1 cellular context compared by ENCODE assay signal in the genomic region with DNA sequence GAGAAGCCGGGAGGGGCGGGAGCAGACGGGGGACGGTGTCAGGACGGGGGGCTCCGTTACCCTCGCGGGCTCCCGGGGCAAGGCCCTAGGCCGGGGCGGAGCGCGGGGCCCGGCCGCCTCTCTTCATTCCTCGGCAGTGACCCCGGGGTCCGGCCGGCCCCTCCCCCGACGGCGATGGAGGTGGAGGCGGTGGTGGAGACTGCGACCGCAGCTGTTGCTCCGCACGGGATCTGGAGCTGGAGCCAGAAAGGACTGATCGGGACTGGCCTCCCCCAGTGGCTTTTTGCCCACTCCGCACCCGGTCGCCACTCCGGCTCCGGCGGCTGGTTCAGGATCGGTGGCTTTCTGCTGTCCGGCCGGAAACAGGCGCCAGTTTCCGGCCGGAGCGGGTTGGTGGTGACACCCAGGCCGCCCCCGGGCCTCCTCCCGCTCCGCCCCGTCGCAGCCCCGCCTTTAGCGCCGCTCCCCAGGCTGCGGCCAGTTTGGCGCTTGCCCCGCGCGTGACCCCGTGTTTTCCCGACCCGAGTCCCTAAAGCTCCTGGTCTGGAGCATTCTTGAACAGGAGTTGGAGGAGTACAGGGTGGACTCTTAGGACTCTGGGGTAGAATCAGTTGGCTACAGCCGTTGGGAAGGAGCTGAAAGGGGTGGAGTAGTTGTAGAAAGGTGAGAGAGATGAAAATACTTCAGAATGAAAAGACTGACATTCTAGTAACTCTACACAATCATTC.
A peak's percentile ranks its signal among the peaks of the same experiment; 100 is the strongest.
TF ChIP-seq lines count a peak whose summit lies in the region.

A gene (minus strand): TSS at position 339 of the 728 bp plus-strand sequence. CDS start 33,216 bp downstream, outside the sequence.

TF ChIP-seq in HepG2, 621 proteins besides CTCF, POLR2A, EP300 and RAD21 (continued from another document and continues in another):
- TF ChIP-seq, protein P1, sequence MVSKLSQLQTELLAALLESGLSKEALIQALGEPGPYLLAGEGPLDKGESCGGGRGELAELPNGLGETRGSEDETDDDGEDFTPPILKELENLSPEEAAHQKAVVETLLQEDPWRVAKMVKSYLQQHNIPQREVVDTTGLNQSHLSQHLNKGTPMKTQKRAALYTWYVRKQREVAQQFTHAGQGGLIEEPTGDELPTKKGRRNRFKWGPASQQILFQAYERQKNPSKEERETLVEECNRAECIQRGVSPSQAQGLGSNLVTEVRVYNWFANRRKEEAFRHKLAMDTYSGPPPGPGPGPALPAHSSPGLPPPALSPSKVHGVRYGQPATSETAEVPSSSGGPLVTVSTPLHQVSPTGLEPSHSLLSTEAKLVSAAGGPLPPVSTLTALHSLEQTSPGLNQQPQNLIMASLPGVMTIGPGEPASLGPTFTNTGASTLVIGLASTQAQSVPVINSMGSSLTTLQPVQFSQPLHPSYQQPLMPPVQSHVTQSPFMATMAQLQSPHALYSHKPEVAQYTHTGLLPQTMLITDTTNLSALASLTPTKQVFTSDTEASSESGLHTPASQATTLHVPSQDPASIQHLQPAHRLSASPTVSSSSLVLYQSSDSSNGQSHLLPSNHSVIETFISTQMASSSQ (IDR thresholded peaks at IDR 0.05; ENCODE audit: low read depth) = no peak
- TF ChIP-seq, protein P1 (CRISPR knock-in tag; IDR thresholded peaks at IDR 0.05; ENCODE audit: borderline replicate concordance) = peak; percentile 85
- TF ChIP-seq ZNF607 (CRISPR knock-in tag; IDR thresholded peaks at IDR 0.05; ENCODE audit: borderline replicate concordance) (peak; percentile 76), SP1 (IDR thresholded peaks at IDR 0.05) (no peak), SP1 (CRISPR knock-in tag; IDR thresholded peaks at IDR 0.05) (peak; percentile 85), ESRRA (CRISPR knock-in tag; IDR thresholded peaks at IDR 0.05; ENCODE audit: low read depth) (no peak; the same call in none of the 2 replicates), ZNF678 (CRISPR knock-in tag; IDR thresholded peaks at IDR 0.05) (no peak), HNF4G (IDR thresholded peaks at IDR 0.05; ENCODE audit: borderline replicate concordance, low read depth, low read length) (peak; percentile 39; the same call in 1 of the 2 replicates), HNF4G (CRISPR knock-in tag; IDR thresholded peaks at IDR 0.05; ENCODE audit: borderline replicate concordance, low read depth) (no peak), MAZ (IDR thresholded peaks at IDR 0.05; ENCODE audit: borderline replicate concordance, low read depth, low read length) (peak; percentile 91), MAZ (CRISPR knock-in tag; IDR thresholded peaks at IDR 0.05; ENCODE audit: low read depth) (peak; percentile 90; the same call in 1 of the 2 replicates), KDM4B (CRISPR knock-in tag; IDR thresholded peaks at IDR 0.05) (peak; percentile 90; the same call in 1 of the 2 replicates), YY1 (IDR thresholded peaks at IDR 0.05; ENCODE audit: insufficient read depth, insufficient replicate concordance, low read depth, low read length) (peak; percentile 86), KLF16 (CRISPR knock-in tag; IDR thresholded peaks at IDR 0.05) (peak; percentile 73 to 97; a peak in 3 of 4 replicates), ZBTB8A (CRISPR knock-in tag; IDR thresholded peaks at IDR 0.05; ENCODE audit: borderline replicate concordance, low read depth) (peak; percentile 69; the same call in 1 of the 2 replicates), ZNF12 (CRISPR knock-in tag; IDR thresholded peaks at IDR 0.05) (0 out of 2 replicates have a peak, but pooled peaks have one; percentile 32), NR3C1 (CRISPR knock-in tag; IDR thresholded peaks at IDR 0.05) (no peak), ZSCAN12 (CRISPR knock-in tag; IDR thresholded peaks at IDR 0.05) (no peak), SSRP1 (CRISPR knock-in tag; IDR thresholded peaks at IDR 0.05) (no peak), HOXD1 (CRISPR knock-in tag; IDR thresholded peaks at IDR 0.05) (peak; percentile 61; the same call in 1 of the 2 replicates), SETDB1 (CRISPR knock-in tag; IDR thresholded peaks at IDR 0.05; ENCODE audit: borderline replicate concordance) (no peak), HMG20B (CRISPR knock-in tag; conservative IDR thresholded peaks at IDR 0.05) (peak; percentile 80), AHR (CRISPR knock-in tag; IDR thresholded peaks at IDR 0.05) (no peak), ZNF20 (CRISPR knock-in tag; IDR thresholded peaks at IDR 0.05) (peak; percentile 80; the same call in 1 of the 2 replicates), SATB2 (CRISPR knock-in tag; IDR thresholded peaks at IDR 0.05) (no peak), NR2F1 (CRISPR knock-in tag; IDR thresholded peaks at IDR 0.05) (peak; percentile 33 to 57; a peak in 3 of 4 replicates), FOXA3 (CRISPR knock-in tag; IDR thresholded peaks at IDR 0.05) (peak; percentile 68), ZNF350 (CRISPR knock-in tag; IDR thresholded peaks at IDR 0.05; ENCODE audit: borderline replicate concordance, low read depth) (peak; percentile 67; the same call in 1 of the 2 replicates), ZKSCAN8 (CRISPR knock-in tag; IDR thresholded peaks at IDR 0.05; ENCODE audit: borderline replicate concordance) (peak; percentile 67), RARA (CRISPR knock-in tag; IDR thresholded peaks at IDR 0.05) (peak; percentile 97), ZNF143 (CRISPR knock-in tag; IDR thresholded peaks at IDR 0.05) (no peak), ZFP90 (CRISPR knock-in tag; IDR thresholded peaks at IDR 0.05; ENCODE audit: borderline replicate concordance) (no peak)
- TF ChIP-seq, protein P2, sequence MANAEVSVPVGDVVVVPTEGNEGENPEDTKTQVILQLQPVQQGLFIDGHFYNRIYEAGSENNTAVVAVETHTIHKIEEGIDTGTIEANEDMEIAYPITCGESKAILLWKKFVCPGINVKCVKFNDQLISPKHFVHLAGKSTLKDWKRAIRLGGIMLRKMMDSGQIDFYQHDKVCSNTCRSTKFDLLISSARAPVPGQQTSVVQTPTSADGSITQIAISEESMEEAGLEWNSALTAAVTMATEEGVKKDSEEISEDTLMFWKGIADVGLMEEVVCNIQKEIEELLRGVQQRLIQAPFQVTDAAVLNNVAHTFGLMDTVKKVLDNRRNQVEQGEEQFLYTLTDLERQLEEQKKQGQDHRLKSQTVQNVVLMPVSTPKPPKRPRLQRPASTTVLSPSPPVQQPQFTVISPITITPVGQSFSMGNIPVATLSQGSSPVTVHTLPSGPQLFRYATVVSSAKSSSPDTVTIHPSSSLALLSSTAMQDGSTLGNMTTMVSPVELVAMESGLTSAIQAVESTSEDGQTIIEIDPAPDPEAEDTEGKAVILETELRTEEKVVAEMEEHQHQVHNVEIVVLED (CRISPR knock-in tag; IDR thresholded peaks at IDR 0.05; ENCODE audit: borderline replicate concordance) = peak; percentile 55; the same call in 1 of the 2 replicates
- TF ChIP-seq, protein P3, sequence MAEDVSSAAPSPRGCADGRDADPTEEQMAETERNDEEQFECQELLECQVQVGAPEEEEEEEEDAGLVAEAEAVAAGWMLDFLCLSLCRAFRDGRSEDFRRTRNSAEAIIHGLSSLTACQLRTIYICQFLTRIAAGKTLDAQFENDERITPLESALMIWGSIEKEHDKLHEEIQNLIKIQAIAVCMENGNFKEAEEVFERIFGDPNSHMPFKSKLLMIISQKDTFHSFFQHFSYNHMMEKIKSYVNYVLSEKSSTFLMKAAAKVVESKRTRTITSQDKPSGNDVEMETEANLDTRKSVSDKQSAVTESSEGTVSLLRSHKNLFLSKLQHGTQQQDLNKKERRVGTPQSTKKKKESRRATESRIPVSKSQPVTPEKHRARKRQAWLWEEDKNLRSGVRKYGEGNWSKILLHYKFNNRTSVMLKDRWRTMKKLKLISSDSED (CRISPR knock-in tag; IDR thresholded peaks at IDR 0.05) = no peak
- TF ChIP-seq, protein P4, sequence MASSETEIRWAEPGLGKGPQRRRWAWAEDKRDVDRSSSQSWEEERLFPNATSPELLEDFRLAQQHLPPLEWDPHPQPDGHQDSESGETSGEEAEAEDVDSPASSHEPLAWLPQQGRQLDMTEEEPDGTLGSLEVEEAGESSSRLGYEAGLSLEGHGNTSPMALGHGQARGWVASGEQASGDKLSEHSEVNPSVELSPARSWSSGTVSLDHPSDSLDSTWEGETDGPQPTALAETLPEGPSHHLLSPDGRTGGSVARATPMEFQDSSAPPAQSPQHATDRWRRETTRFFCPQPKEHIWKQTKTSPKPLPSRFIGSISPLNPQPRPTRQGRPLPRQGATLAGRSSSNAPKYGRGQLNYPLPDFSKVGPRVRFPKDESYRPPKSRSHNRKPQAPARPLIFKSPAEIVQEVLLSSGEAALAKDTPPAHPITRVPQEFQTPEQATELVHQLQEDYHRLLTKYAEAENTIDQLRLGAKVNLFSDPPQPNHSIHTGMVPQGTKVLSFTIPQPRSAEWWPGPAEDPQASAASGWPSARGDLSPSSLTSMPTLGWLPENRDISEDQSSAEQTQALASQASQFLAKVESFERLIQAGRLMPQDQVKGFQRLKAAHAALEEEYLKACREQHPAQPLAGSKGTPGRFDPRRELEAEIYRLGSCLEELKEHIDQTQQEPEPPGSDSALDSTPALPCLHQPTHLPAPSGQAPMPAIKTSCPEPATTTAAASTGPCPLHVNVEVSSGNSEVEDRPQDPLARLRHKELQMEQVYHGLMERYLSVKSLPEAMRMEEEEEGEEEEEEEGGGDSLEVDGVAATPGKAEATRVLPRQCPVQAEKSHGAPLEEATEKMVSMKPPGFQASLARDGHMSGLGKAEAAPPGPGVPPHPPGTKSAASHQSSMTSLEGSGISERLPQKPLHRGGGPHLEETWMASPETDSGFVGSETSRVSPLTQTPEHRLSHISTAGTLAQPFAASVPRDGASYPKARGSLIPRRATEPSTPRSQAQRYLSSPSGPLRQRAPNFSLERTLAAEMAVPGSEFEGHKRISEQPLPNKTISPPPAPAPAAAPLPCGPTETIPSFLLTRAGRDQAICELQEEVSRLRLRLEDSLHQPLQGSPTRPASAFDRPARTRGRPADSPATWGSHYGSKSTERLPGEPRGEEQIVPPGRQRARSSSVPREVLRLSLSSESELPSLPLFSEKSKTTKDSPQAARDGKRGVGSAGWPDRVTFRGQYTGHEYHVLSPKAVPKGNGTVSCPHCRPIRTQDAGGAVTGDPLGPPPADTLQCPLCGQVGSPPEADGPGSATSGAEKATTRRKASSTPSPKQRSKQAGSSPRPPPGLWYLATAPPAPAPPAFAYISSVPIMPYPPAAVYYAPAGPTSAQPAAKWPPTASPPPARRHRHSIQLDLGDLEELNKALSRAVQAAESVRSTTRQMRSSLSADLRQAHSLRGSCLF (CRISPR knock-in tag; IDR thresholded peaks at IDR 0.05; ENCODE audit: borderline replicate concordance) = no peak
- TF ChIP-seq, protein P5, sequence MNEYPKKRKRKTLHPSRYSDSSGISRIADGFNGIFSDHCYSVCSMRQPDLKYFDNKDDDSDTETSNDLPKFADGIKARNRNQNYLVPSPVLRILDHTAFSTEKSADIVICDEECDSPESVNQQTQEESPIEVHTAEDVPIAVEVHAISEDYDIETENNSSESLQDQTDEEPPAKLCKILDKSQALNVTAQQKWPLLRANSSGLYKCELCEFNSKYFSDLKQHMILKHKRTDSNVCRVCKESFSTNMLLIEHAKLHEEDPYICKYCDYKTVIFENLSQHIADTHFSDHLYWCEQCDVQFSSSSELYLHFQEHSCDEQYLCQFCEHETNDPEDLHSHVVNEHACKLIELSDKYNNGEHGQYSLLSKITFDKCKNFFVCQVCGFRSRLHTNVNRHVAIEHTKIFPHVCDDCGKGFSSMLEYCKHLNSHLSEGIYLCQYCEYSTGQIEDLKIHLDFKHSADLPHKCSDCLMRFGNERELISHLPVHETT (CRISPR knock-in tag; conservative IDR thresholded peaks at IDR 0.05) = peak; percentile 92
- TF ChIP-seq, protein P6, sequence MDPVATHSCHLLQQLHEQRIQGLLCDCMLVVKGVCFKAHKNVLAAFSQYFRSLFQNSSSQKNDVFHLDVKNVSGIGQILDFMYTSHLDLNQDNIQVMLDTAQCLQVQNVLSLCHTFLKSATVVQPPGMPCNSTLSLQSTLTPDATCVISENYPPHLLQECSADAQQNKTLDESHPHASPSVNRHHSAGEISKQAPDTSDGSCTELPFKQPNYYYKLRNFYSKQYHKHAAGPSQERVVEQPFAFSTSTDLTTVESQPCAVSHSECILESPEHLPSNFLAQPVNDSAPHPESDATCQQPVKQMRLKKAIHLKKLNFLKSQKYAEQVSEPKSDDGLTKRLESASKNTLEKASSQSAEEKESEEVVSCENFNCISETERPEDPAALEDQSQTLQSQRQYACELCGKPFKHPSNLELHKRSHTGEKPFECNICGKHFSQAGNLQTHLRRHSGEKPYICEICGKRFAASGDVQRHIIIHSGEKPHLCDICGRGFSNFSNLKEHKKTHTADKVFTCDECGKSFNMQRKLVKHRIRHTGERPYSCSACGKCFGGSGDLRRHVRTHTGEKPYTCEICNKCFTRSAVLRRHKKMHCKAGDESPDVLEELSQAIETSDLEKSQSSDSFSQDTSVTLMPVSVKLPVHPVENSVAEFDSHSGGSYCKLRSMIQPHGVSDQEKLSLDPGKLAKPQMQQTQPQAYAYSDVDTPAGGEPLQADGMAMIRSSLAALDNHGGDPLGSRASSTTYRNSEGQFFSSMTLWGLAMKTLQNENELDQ (CRISPR knock-in tag; IDR thresholded peaks at IDR 0.05; ENCODE audit: borderline replicate concordance) = no peak
- TF ChIP-seq, protein P7, sequence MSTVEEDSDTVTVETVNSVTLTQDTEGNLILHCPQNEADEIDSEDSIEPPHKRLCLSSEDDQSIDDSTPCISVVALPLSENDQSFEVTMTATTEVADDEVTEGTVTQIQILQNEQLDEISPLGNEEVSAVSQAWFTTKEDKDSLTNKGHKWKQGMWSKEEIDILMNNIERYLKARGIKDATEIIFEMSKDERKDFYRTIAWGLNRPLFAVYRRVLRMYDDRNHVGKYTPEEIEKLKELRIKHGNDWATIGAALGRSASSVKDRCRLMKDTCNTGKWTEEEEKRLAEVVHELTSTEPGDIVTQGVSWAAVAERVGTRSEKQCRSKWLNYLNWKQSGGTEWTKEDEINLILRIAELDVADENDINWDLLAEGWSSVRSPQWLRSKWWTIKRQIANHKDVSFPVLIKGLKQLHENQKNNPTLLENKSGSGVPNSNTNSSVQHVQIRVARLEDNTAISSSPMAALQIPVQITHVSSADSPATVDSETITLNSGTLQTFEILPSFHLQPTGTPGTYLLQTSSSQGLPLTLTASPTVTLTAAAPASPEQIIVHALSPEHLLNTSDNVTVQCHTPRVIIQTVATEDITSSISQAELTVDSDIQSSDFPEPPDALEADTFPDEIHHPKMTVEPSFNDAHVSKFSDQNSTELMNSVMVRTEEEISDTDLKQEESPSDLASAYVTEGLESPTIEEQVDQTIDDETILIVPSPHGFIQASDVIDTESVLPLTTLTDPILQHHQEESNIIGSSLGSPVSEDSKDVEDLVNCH (CRISPR knock-in tag; IDR thresholded peaks at IDR 0.05) = no peak
